Comparison of ENCODE assay signal across 18 cellular contexts in the genomic region with DNA sequence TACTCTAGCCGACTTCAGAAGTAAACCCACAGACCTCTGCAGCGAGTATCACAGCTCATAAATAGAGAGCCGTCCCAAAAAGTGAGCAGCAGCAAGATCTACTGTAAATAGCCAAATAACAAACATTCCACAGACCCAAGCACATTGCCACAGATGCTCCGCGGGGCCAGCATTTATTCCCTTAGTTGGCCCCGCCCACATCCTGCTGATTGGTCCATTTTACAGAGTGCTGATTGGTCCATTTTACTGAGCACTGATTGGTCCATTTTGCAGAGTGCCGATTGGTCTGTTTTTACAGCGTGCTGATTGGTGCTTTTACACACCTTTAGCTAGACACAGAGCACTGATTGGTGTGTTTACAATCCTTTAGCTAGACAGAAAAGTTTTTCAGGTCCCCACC. TPM values are rescaled to one million over a fixed set of nuclear protein-coding genes. Genes with fewer than 3 reads are reported as not detected.
A peak's percentile ranks its signal among the peaks of the same experiment; 100 is the strongest.
DNase-seq lines count a peak whose midpoint lies in the region; ATAC-seq, FAIRE-seq and TF ChIP-seq lines count a peak whose summit lies in the region.
"Had no signal": no experiment of that assay in that cellular context is flagged by ENCODE, and none has a peak within 500 bp of the region (broad histone marks: within the 10 kb centered on the region; RNA-seq: fewer than 3 reads in every experiment).

No MANE protein-coding gene starts in this region.

- peaks cover 6% of the 10 kb centered on the region for H3K9me3 Mint-ChIP-seq in activated naive CD4-positive, alpha-beta T cell treated with anti-CD3 and anti-CD28 coated beads, Interleukin-2, amount 10 ng/mL, durations not matched to agents 7 days and 5 days

- no peak overlapping the region for H3K27ac Mint-ChIP-seq in activated naive CD4-positive, alpha-beta T cell treated with anti-CD3 and anti-CD28 coated beads, Interleukin-2, amount 10 ng/mL, durations not matched to agents 7 days and 5 days
- H3K27ac Mint-ChIP-seq: CD8-positive, alpha-beta T cell had no signal

- H4K20me1 ChIP-seq in K562 (replicated peaks; ENCODE audit: control insufficient read depth, insufficient read depth, low read length) = no peaks in the 10 kb centered on the region
- H4K20me1 ChIP-seq: BLaER1 treated with 17β-estradiol and CSF1 and Interleukin-3, amounts not matched to agents 10 nM and 100 nM had no signal

- no peaks in the 10 kb centered on the region for H3K4me1 ChIP-seq in K562 (replicated peaks in 1 of 2; ENCODE audit: control insufficient read depth in 2 of 2, insufficient read depth in 2 of 2, low read length in 2 of 2)
- H3K4me1 ChIP-seq: BLaER1 treated with 17β-estradiol and CSF1 and Interleukin-3, amounts not matched to agents 10 nM and 100 nM had no signal

- no peak overlapping the region for H3K4me3 ChIP-seq in K562
- H3K4me3 ChIP-seq: BLaER1 treated with 17β-estradiol and CSF1 and Interleukin-3, amounts not matched to agents 10 nM and 100 nM; GM12878 had no signal

- DNase-seq in NCI-H2227 (lab: John Stamatoyannopoulos, UW; ENCODE audit: unreplicated experiment) (peak; percentile 0), NCI-H2227 treated with DMSO at 0.1 percent for 48 hours (lab: John Stamatoyannopoulos, UW) (no peak), NAMALWA (ENCODE audit: low spot score) (peak; percentile 20), K562 (ENCODE audit: extremely low read depth in 1 of 4, low spot score in 3 of 4) (peak in 1 of 4 experiments; percentile 12), HK-2 (ENCODE audit: unreplicated experiment) (no peak)
- DNase-seq in activated effector memory CD4-positive, alpha-beta T cell treated with anti-CD3 and anti-CD28 coated beads, Interleukin-2, amount 50 U/mL, for 16 hours = no peak
- DNase-seq in activated naive CD4-positive, alpha-beta T cell treated with anti-CD3 and anti-CD28 coated beads, Interleukin-2, amount 10 ng/mL, durations not matched to agents 7 days and 5 days = no peak
- DNase-seq: Calu3; CD8-positive, alpha-beta T cell; GF-D8; H7 had no signal

- H3K4me2 ChIP-seq in K562 (ENCODE audit: insufficient read depth, low read length) = no peak overlapping the region
- H3K4me2 ChIP-seq: BLaER1 treated with 17β-estradiol and CSF1 and Interleukin-3, amounts not matched to agents 10 nM and 100 nM had no signal

- TF ChIP-seq RAD21 in K562 (CRISPR knock-in tag; conservative IDR thresholded peaks at IDR 0.05 in 1 of 2, IDR thresholded peaks at IDR 0.05 in 1 of 2) = no peak

- no peak for TF ChIP-seq EP300 in K562 (IDR thresholded peaks at IDR 0.05; ENCODE audit: low read length)

- no peaks in the 10 kb centered on the region for H3K27me3 Mint-ChIP-seq in activated naive CD4-positive, alpha-beta T cell treated with anti-CD3 and anti-CD28 coated beads, Interleukin-2, amount 10 ng/mL, durations not matched to agents 7 days and 5 days

- BruUV-seq in K562 (replicated peaks; lab: Mats Ljungman, UMichigan) = no TSS peak

- in situ Hi-C loops in K562 (cut with MboI) = no loop called here

- 2% methylated on average over 8 of the region's 8 CpGs for WGBS in K562 (ENCODE audit: insufficient coverage, low coverage, missing lambda C conversion rate)

- no peaks in the 10 kb centered on the region for H3K79me2 ChIP-seq in K562 (ENCODE audit: control insufficient read depth, insufficient read depth, low read length)

- H3K27ac ChIP-seq in K562 (ENCODE audit: extremely low read depth, low read depth, low read length) = no peak overlapping the region
- H3K27ac ChIP-seq: 22Rv1; BLaER1 treated with 17β-estradiol and CSF1 and Interleukin-3, amounts not matched to agents 10 nM and 100 nM had no signal

- no peaks in the 10 kb centered on the region for H3K9me1 ChIP-seq in K562 (ENCODE audit: control insufficient read depth, insufficient read depth, low read length)

- H3K4me1 Mint-ChIP-seq in activated naive CD4-positive, alpha-beta T cell treated with anti-CD3 and anti-CD28 coated beads, Interleukin-2, amount 10 ng/mL, durations not matched to agents 7 days and 5 days = no peaks in the 10 kb centered on the region

- no peak overlapping the region for H3K9ac ChIP-seq in K562 (ENCODE audit: insufficient read depth in 1 of 2, low read depth in 2 of 2, low read length in 2 of 2)
- H3K9ac ChIP-seq: BLaER1 treated with 17β-estradiol and CSF1 and Interleukin-3, amounts not matched to agents 10 nM and 100 nM had no signal

- CTCF ChIA-PET in K562 (lab: Yijun Ruan, JAX; ENCODE audit: low intra/inter-chr PET ratio) = no interaction called here
- CTCF ChIA-PET in activated naive CD4-positive, alpha-beta T cell treated with anti-CD3 and anti-CD28 coated beads, Interleukin-2, amount 10 ng/mL, durations not matched to agents 7 days and 5 days (lab: Charles Lee) = no interaction called here

- POLR2A ChIA-PET in K562 (lab: Yijun Ruan, JAX) = no interaction called here

- no peak overlapping the region for H3K4me3 Mint-ChIP-seq in activated naive CD4-positive, alpha-beta T cell treated with anti-CD3 and anti-CD28 coated beads, Interleukin-2, amount 10 ng/mL, durations not matched to agents 7 days and 5 days
- H3K4me3 Mint-ChIP-seq: CD8-positive, alpha-beta T cell had no signal

- intact Hi-C loops in K562 (cut with micrococcal nuclease) = no loop called here

- no peaks in the 10 kb centered on the region for H3K36me3 ChIP-seq in K562 (ENCODE audit: control insufficient read depth, insufficient read depth, low read length)
- H3K36me3 ChIP-seq: BLaER1 treated with 17β-estradiol and CSF1 and Interleukin-3, amounts not matched to agents 10 nM and 100 nM had no signal

- FAIRE-seq in K562 (lab: Jason Lieb, UNC) = no peak
- FAIRE-seq: GM12878 had no signal

- H3K36me3 Mint-ChIP-seq in activated naive CD4-positive, alpha-beta T cell treated with anti-CD3 and anti-CD28 coated beads, Interleukin-2, amount 10 ng/mL, durations not matched to agents 7 days and 5 days = no peaks in the 10 kb centered on the region
- H3K36me3 Mint-ChIP-seq: CD8-positive, alpha-beta T cell had no signal

- ATAC-seq in K562 = peak; percentile 41
- ATAC-seq in GM21423 (IDR thresholded peaks at IDR 0.05; ENCODE audit: unreplicated experiment) = no peak
- ATAC-seq: CD8-positive, alpha-beta T cell; GM12878; HCT116 had no signal

- H3K27me3 ChIP-seq in K562 (ENCODE audit: control insufficient read depth in 2 of 2, insufficient read depth in 2 of 2, low read length in 2 of 2) = no peaks in the 10 kb centered on the region
- H3K27me3 ChIP-seq: BLaER1 treated with 17β-estradiol and CSF1 and Interleukin-3, amounts not matched to agents 10 nM and 100 nM had no signal

- TF ChIP-seq CTCF in K562 (IDR thresholded peaks at IDR 0.05 in 2 of 3, conservative IDR thresholded peaks at IDR 0.05 in 1 of 3; ENCODE audit: insufficient read depth in 2 of 3, low read depth in 1 of 3, low read length in 3 of 3) = no peak

- no peak for TF ChIP-seq POLR2A in K562 (conservative IDR thresholded peaks at IDR 0.05)

- no peak overlapping the region for H2AFZ ChIP-seq in K562 (ENCODE audit: low read depth, low read length)

- no peaks in the 10 kb centered on the region; the same call in 1 of the 2 replicates for H3K9me3 ChIP-seq in K562 (replicated peaks; ENCODE audit: control insufficient read depth, insufficient read depth, low read depth, low read length)

TF ChIP-seq in K562, 482 proteins besides CTCF, POLR2A, EP300 and RAD21:
- TF ChIP-seq ZNF316 (IDR thresholded peaks at IDR 0.05) = 0 out of 2 replicates have a peak, but pooled peaks have one; percentile 4
- TF ChIP-seq NFYB (IDR thresholded peaks at IDR 0.05; ENCODE audit: extremely low read depth, insufficient read length) = peak; percentile 87
- TF ChIP-seq FOXK1 (CRISPR knock-in tag; IDR thresholded peaks at IDR 0.05; ENCODE audit: borderline replicate concordance) = no peak
- no peak for TF ChIP-seq ZKSCAN3 (CRISPR knock-in tag; IDR thresholded peaks at IDR 0.05)
- no peak for TF ChIP-seq HBP1 (CRISPR knock-in tag; IDR thresholded peaks at IDR 0.05)
- no peak for TF ChIP-seq ZFP36 (IDR thresholded peaks at IDR 0.05; ENCODE audit: low read depth, low read length, partially characterized antibody)
- TF ChIP-seq RBM25 (IDR thresholded peaks at IDR 0.05; ENCODE audit: low read depth, low read length, severe bottlenecking) = peak; percentile 23

RNA-seq across cellular contexts. Expression of gene GABRB3, which starts 17.3 kb away (rescaled TPM):
- 0.53 and 1.0 TPM in 2 replicates for total RNA-seq in K562 (2011; cell fraction: chromatin; rRNA removed; ENCODE audit: low replicate concordance)
- total RNA-seq in K562 (2011; cell fraction: nucleolus; rRNA removed) = 0.33 and 0.39 TPM in 2 replicates
- total RNA-seq in K562 (2011; cell fraction: nucleoplasm; rRNA removed) = 0.38 and 1.7 TPM in 2 replicates
- total RNA-seq in K562 (2014; rRNA removed) (0.09 and 0.57 TPM in 2 replicates), K562 (2014; rRNA removed; fragmentation: Illumina TruSeq; extraction: Trizol) (0.35 and 0.65 TPM in 2 replicates), K562 (2015; rRNA removed; fragmentation: Illumina TruSeq; extraction: Trizol) (0.51 and 0.79 TPM in 2 replicates), K562 (2021) (0.33 and 0.63 TPM in 2 replicates)
- polyA plus RNA-seq in K562 (2011; rRNA removed) (0.01 and 0.24 TPM in 2 replicates), K562 (2014; fragmentation: Illumina TruSeq; extraction: Trizol) (0.36 and 0.79 TPM in 2 replicates), K562 (2014; fragmentation: Nextera tagmentation; extraction: Ambion mirVana) (1 to 10 TPM in 1 of 2 experiments, under 1 TPM in 1; 0.49 to 1.4 TPM), K562 (2014; rRNA removed) (0.23 and 0.27 TPM in 2 replicates)
- 0.04 and 0.12 TPM in 2 replicates for polyA plus RNA-seq in K562 (2011; cell fraction: cytosol; rRNA removed)
- polyA plus RNA-seq in K562 (2011; cell fraction: nucleus; rRNA removed) = 0.27 TPM in 1 of 2 replicates, not detected in the other
- polyA plus RNA-seq in K562 (2012) = 0.78 and 1.5 TPM in 2 replicates
- 0.53 TPM in 1 of 2 replicates, not detected in the other for polyA minus RNA-seq in K562 (2011; rRNA and poly(A)+ RNA removed)
- not detected in 2 replicates for polyA minus RNA-seq in K562 (2011; cell fraction: cytosol; rRNA and poly(A)+ RNA removed)
- 0.33 and 0.94 TPM in 2 replicates for polyA minus RNA-seq in K562 (2011; cell fraction: nucleus; rRNA and poly(A)+ RNA removed)
- total RNA-seq: A673, Calu3, HT-29 had no signal

Comparison
In these comparisons a context has a peak if more than half of its experiments do, and no peak if none do; other contexts are left out.
1. DNase-seq: peak in NCI-H2227 (single experiment) and NAMALWA (single experiment); none in NCI-H2227 treated with DMSO at 0.1 percent for 48 hours (single experiment), activated effector memory CD4-positive, alpha-beta T cell treated with anti-CD3 and anti-CD28 coated beads, Interleukin-2, amount 50 U/mL, for 16 hours (single experiment), activated naive CD4-positive, alpha-beta T cell treated with anti-CD3 and anti-CD28 coated beads, Interleukin-2, amount 10 ng/mL, durations not matched to agents 7 days and 5 days (single experiment) and HK-2 (single experiment).